Comparison of ENCODE assay signal across 8 cellular contexts in genomic region chr10:27156566-27156965, GRCh38. TPM values are rescaled to one million over a fixed set of nuclear protein-coding genes. Genes with fewer than 3 reads are reported as not detected.
A peak's percentile ranks its signal among the peaks of the same experiment; 100 is the strongest.
DNase-seq lines count a peak whose midpoint lies in the region; ATAC-seq, FAIRE-seq and TF ChIP-seq lines count a peak whose summit lies in the region.
"Not testable (repeated sequence)": the region's sequence is repeated elsewhere in the genome, so short reads cannot be mapped to it uniquely, and the experiment has no call there.

No MANE protein-coding gene starts in this region.

- not testable (repeated sequence) for H2AFZ ChIP-seq in OCI-LY1 (ENCODE audit: low read length)

- H4K20me1 ChIP-seq in OCI-LY1 (ENCODE audit: insufficient read depth, low read length): not testable (repeated sequence)

- H3K79me2 ChIP-seq in OCI-LY1 (ENCODE audit: insufficient read depth, low read length): peaks cover 48% of the 10 kb centered on the region

- H3K4me3 Mint-ChIP-seq in activated CD8-positive, alpha-beta T cell treated with anti-CD3 and anti-CD28 coated beads, Interleukin-2, amount 10 ng/mL, durations not matched to agents 7 days and 5 days: peak overlapping the region; percentile 99
- H3K4me3 Mint-ChIP-seq in central memory CD8-positive, alpha-beta T cell: peak overlapping the region; percentile 98
- peak overlapping the region; percentile 100 for H3K4me3 Mint-ChIP-seq in glutamatergic neuron (ENCODE audit: unreplicated experiment)

- H3K36me3 ChIP-seq in A673 (ENCODE audit: insufficient read depth, low read length, poor library complexity, severe bottlenecking) (peaks cover 38% of the 10 kb centered on the region), OCI-LY1 (ENCODE audit: insufficient read depth, low read length) (peaks cover 46% of the 10 kb centered on the region)
- not testable (repeated sequence) for H3K36me3 ChIP-seq in mucosa of descending colon (ENCODE audit: low read depth); small intestine (ENCODE audit: control insufficient read depth in 2 of 2, insufficient read depth in 2 of 2, low read length in 2 of 2)

- not testable (repeated sequence) for FAIRE-seq in small intestine (lab: Jason Lieb, UNC)

- H3K27ac ChIP-seq in A673 (ENCODE audit: low read depth, low read length, poor library complexity, severe bottlenecking) (peak overlapping the region; percentile 98), OCI-LY1 (ENCODE audit: low read depth, low read length, poor library complexity, severe bottlenecking) (peak overlapping the region; percentile 100)
- H3K27ac ChIP-seq in small intestine (ENCODE audit: low read depth in 1 of 2, low read length in 1 of 2): not testable (repeated sequence)

- not testable (repeated sequence) for ATAC-seq in activated CD8-positive, alpha-beta T cell treated with anti-CD3 and anti-CD28 coated beads, Interleukin-2, amount 10 ng/mL, durations not matched to agents 7 days and 5 days; central memory CD8-positive, alpha-beta T cell (replicated peaks; ENCODE audit: extremely low read depth, poor library complexity, severe bottlenecking); mucosa of descending colon

- H3K4me2 ChIP-seq in OCI-LY1 (ENCODE audit: low read length): peak overlapping the region; percentile 99

- CTCF ChIA-PET in A673 (lab: Charles Lee): interaction anchor here (0.6 kb wide), 2 partner anchors 15 to 95 kb away, joined by 4 to 5 read pairs; no protein-coding TSS in a partner anchor
- CTCF ChIA-PET in activated CD8-positive, alpha-beta T cell treated with anti-CD3 and anti-CD28 coated beads, Interleukin-2, amount 10 ng/mL, durations not matched to agents 7 days and 5 days (lab: Charles Lee): interaction anchor here (1.0 to 1.1 kb wide), 2 partner anchors 9 to 15 kb away, joined by 3 read pairs; no protein-coding TSS in a partner anchor

- intact Hi-C loops in A673 (cut with micrococcal nuclease; ENCODE audit: unreplicated experiment); mucosa of descending colon (cut with DNase I, micrococcal nuclease): not testable (repeated sequence)

- H3K4me3 ChIP-seq in A673 (ENCODE audit: low read depth, low read length, poor library complexity, severe bottlenecking): peak overlapping the region; percentile 90
- peak overlapping the region; percentile 75 for H3K4me3 ChIP-seq in GM12875 (ENCODE audit: low read depth, low read length)
- H3K4me3 ChIP-seq in OCI-LY1 (ENCODE audit: low read depth, low read length, poor library complexity, severe bottlenecking): peak overlapping the region; percentile 96
- not testable (repeated sequence) for H3K4me3 ChIP-seq in mucosa of descending colon; small intestine (ENCODE audit: low read depth in 1 of 2, low read length in 2 of 2)

- H3K9me3 Mint-ChIP-seq in activated CD8-positive, alpha-beta T cell treated with anti-CD3 and anti-CD28 coated beads, Interleukin-2, amount 10 ng/mL, durations not matched to agents 7 days and 5 days (ENCODE audit: insufficient read depth); central memory CD8-positive, alpha-beta T cell: not testable (repeated sequence)
- H3K9me3 Mint-ChIP-seq in glutamatergic neuron (ENCODE audit: unreplicated experiment): peaks cover 13% of the 10 kb centered on the region

- not testable (repeated sequence) for H3K27me3 Mint-ChIP-seq in activated CD8-positive, alpha-beta T cell treated with anti-CD3 and anti-CD28 coated beads, Interleukin-2, amount 10 ng/mL, durations not matched to agents 7 days and 5 days (ENCODE audit: low read depth); central memory CD8-positive, alpha-beta T cell
- H3K27me3 Mint-ChIP-seq in glutamatergic neuron (ENCODE audit: unreplicated experiment): peaks cover 16% of the 10 kb centered on the region

- DNase-seq in A673 (ENCODE audit: low spot score); activated CD8-positive, alpha-beta T cell treated with anti-CD3 and anti-CD28 coated beads, Interleukin-2, amount 10 ng/mL, durations not matched to agents 7 days and 5 days; central memory CD8-positive, alpha-beta T cell (ENCODE audit: low spot score in 2 of 2); glutamatergic neuron: not testable (repeated sequence)
- DNase-seq in mucosa of descending colon (peak; percentile 23 to 67 (median 46)), small intestine (peak; percentile 18)

- H3K9me3 ChIP-seq in A673 (ENCODE audit: low read depth, low read length, poor library complexity, severe bottlenecking); OCI-LY1 (ENCODE audit: low read length); mucosa of descending colon; small intestine (ENCODE audit: control insufficient read depth, low read depth): not testable (repeated sequence)

- POLR2A ChIA-PET in A673 (lab: Charles Lee; ENCODE audit: low non-redundant PET): not testable (repeated sequence)
- POLR2A ChIA-PET in activated CD8-positive, alpha-beta T cell treated with anti-CD3 and anti-CD28 coated beads, Interleukin-2, amount 10 ng/mL, durations not matched to agents 7 days and 5 days (lab: Charles Lee): interaction anchor here (1.0 to 5.4 kb wide), 7 partner anchors 8 to 86 kb away, joined by 3 to 71 read pairs (median 5); partner anchors contain the start of genes ACBD5 and ANKRD26

- not testable (repeated sequence) for H3K9me2 ChIP-seq in OCI-LY1 (ENCODE audit: low read depth, low read length)

- H3K9ac ChIP-seq in OCI-LY1 (ENCODE audit: low read length): peak overlapping the region; percentile 100

- peak overlapping the region; percentile 100 for H3K27ac Mint-ChIP-seq in activated CD8-positive, alpha-beta T cell treated with anti-CD3 and anti-CD28 coated beads, Interleukin-2, amount 10 ng/mL, durations not matched to agents 7 days and 5 days
- H3K27ac Mint-ChIP-seq in central memory CD8-positive, alpha-beta T cell (ENCODE audit: low read depth): peak overlapping the region; percentile 100
- H3K27ac Mint-ChIP-seq in glutamatergic neuron (ENCODE audit: unreplicated experiment): peak overlapping the region; percentile 82

- TF ChIP-seq CTCF in A673 (conservative IDR thresholded peaks at IDR 0.05; ENCODE audit: low read depth, low read length); GM12875 (IDR thresholded peaks at IDR 0.05; ENCODE audit: borderline replicate concordance, insufficient read depth, low read depth, low read length); OCI-LY1 (IDR thresholded peaks at IDR 0.05; ENCODE audit: low read length); glutamatergic neuron (IDR thresholded peaks at IDR 0.05; ENCODE audit: partially characterized antibody, unreplicated experiment); mucosa of descending colon (IDR thresholded peaks at IDR 0.05): not testable (repeated sequence)

- peaks cover 32% of the 10 kb centered on the region for H3K4me1 Mint-ChIP-seq in activated CD8-positive, alpha-beta T cell treated with anti-CD3 and anti-CD28 coated beads, Interleukin-2, amount 10 ng/mL, durations not matched to agents 7 days and 5 days (ENCODE audit: low read depth)
- H3K4me1 Mint-ChIP-seq in central memory CD8-positive, alpha-beta T cell: peaks cover 44% of the 10 kb centered on the region
- H3K4me1 Mint-ChIP-seq in glutamatergic neuron (ENCODE audit: low read depth, unreplicated experiment): peaks cover 14% of the 10 kb centered on the region

- not testable (repeated sequence) for H3K27me3 ChIP-seq in A673 (replicated peaks; ENCODE audit: insufficient read depth, low read depth, low read length, poor library complexity); OCI-LY1 (ENCODE audit: insufficient read depth, low read length); small intestine (ENCODE audit: control insufficient read depth in 2 of 2, insufficient read depth in 2 of 2, low read length in 2 of 2)

- H3K36me3 Mint-ChIP-seq in activated CD8-positive, alpha-beta T cell treated with anti-CD3 and anti-CD28 coated beads, Interleukin-2, amount 10 ng/mL, durations not matched to agents 7 days and 5 days (ENCODE audit: low read depth): peaks cover 62% of the 10 kb centered on the region
- H3K36me3 Mint-ChIP-seq in central memory CD8-positive, alpha-beta T cell (ENCODE audit: insufficient read depth): peaks cover 55% of the 10 kb centered on the region
- not testable (repeated sequence) for H3K36me3 Mint-ChIP-seq in glutamatergic neuron (ENCODE audit: unreplicated experiment)

- not testable (repeated sequence) for BruUV-seq in A673 (replicated peaks; lab: Mats Ljungman, UMichigan)

- 71 to 77% (median 74%) methylated on average over 14 to 17 of the region's 17 CpGs for WGBS in small intestine, 3 donors

- not testable (repeated sequence) for H3K4me1 ChIP-seq in A673 (ENCODE audit: insufficient read depth, low read length, poor library complexity, severe bottlenecking); small intestine (ENCODE audit: control insufficient read depth in 2 of 2, insufficient read depth in 1 of 2, low read depth in 1 of 2, low read length in 1 of 2)
- H3K4me1 ChIP-seq in OCI-LY1 (ENCODE audit: insufficient read depth, low read length, severe bottlenecking) (peaks cover 33% of the 10 kb centered on the region), mucosa of descending colon (ENCODE audit: low read depth) (peaks cover 19% of the 10 kb centered on the region)

- not testable (repeated sequence) for H3F3A ChIP-seq in OCI-LY1 (ENCODE audit: insufficient read depth, low read length)

RNA-seq across cellular contexts. Expression of gene MASTL, which starts 1.4 kb away (rescaled TPM):
- total RNA-seq in A673 (2021) (44.4 and 44.9 TPM in 2 replicates), glutamatergic neuron (ENCODE audit: unreplicated experiment) (10.9 TPM), mucosa of descending colon (10 to 100 TPM in 1 of 3 donors, 1 to 10 TPM in 2; 5.9 to 10.3 (median 5.9) TPM)
- total RNA-seq in activated CD8-positive, alpha-beta T cell treated with anti-CD3 and anti-CD28 coated beads, Interleukin-2, amount 10 ng/mL, durations not matched to agents 7 days and 5 days: 10 to 100 TPM; 40.1 to 40.7 TPM
- polyA plus RNA-seq in small intestine: 1 to 10 TPM; 2.5 to 5.6 (median 3.2) TPM

RNA-seq across cellular contexts. Expression of gene YME1L1, which starts 2.4 kb away (rescaled TPM):
- total RNA-seq in A673 (2021) (151 and 161 TPM in 2 replicates), glutamatergic neuron (ENCODE audit: unreplicated experiment) (106 TPM), mucosa of descending colon (100 to 1,000 TPM in 1 of 3 donors, 10 to 100 TPM in 2; 83.4 to 100 (median 88.0) TPM)
- total RNA-seq in activated CD8-positive, alpha-beta T cell treated with anti-CD3 and anti-CD28 coated beads, Interleukin-2, amount 10 ng/mL, durations not matched to agents 7 days and 5 days: 100 to 1,000 TPM; 117 to 122 TPM
- polyA plus RNA-seq in small intestine: 10 to 100 TPM; 28.6 to 50.5 (median 32.7) TPM

RNA-seq across cellular contexts. Expression of gene ANKRD26, which starts 56.3 kb away (rescaled TPM):
- total RNA-seq in A673 (2021) (15.2 and 16.9 TPM in 2 replicates), glutamatergic neuron (ENCODE audit: unreplicated experiment) (17.0 TPM), mucosa of descending colon (10 to 100 TPM in 2 of 3 donors, 1 to 10 TPM in 1; 7.0 to 11.8 (median 10.8) TPM)
- 10 to 100 TPM in 1 of 2 experiments, 1 to 10 TPM in 1; 9.0 to 12.8 TPM for total RNA-seq in activated CD8-positive, alpha-beta T cell treated with anti-CD3 and anti-CD28 coated beads, Interleukin-2, amount 10 ng/mL, durations not matched to agents 7 days and 5 days
- polyA plus RNA-seq in small intestine: 1 to 10 TPM; 1.9 to 3.1 (median 2.1) TPM
